Comparison of ENCODE assay signal across 20 cellular contexts in genomic region chr4:22454216-22454838, GRCh38.
"Had no signal": no experiment of that assay in that cellular context is flagged by ENCODE, and none has a peak within 500 bp of the region (broad histone marks: within the 10 kb centered on the region; RNA-seq: fewer than 3 reads in every experiment).

No MANE protein-coding gene starts in this region.

- H3K4me3 ChIP-seq: dorsolateral prefrontal cortex, gastrocnemius medialis, heart right ventricle, left ventricle myocardium inferior, lung, right atrium auricular region, stomach, thoracic aorta, transverse colon had no signal

- H3K9me3 ChIP-seq: gastrocnemius medialis, heart right ventricle, left ventricle myocardium inferior, right atrium auricular region, stomach, thoracic aorta, transverse colon had no signal

- ATAC-seq: esophagus mucosa had no signal

- H3K27me3 ChIP-seq: dorsolateral prefrontal cortex, gastrocnemius medialis, heart right ventricle, right atrium auricular region, stomach, transverse colon had no signal

- DNase-seq: cortex of kidney; dorsolateral prefrontal cortex; effector CD8-positive, alpha-beta T cell; gastrocnemius medialis; heart right ventricle; islet precursor cell; left cardiac atrium; left ventricle myocardium inferior; mesenchymal stem cell; naive B cell; stimulated activated CD4-positive, alpha-beta T cell treated with anti-CD3 and anti-CD28 coated beads, Interleukin-12 subunit alpha, Interleukin-12 subunit beta, amount 100 ng/mL, for 4 hours; stimulated activated naive CD4-positive, alpha-beta T cell; stomach; substantia nigra; transverse colon had no signal

- FAIRE-seq: small intestine had no signal

- H3K36me3 ChIP-seq: gastrocnemius medialis, left ventricle myocardium inferior, right atrium auricular region, stomach, thoracic aorta, transverse colon had no signal

- H3K27ac ChIP-seq: dorsolateral prefrontal cortex, heart right ventricle, left ventricle myocardium inferior, right atrium auricular region, stomach, thoracic aorta, transverse colon had no signal
